Comparison of ENCODE assay signal across 8 cellular contexts in the genomic region with DNA sequence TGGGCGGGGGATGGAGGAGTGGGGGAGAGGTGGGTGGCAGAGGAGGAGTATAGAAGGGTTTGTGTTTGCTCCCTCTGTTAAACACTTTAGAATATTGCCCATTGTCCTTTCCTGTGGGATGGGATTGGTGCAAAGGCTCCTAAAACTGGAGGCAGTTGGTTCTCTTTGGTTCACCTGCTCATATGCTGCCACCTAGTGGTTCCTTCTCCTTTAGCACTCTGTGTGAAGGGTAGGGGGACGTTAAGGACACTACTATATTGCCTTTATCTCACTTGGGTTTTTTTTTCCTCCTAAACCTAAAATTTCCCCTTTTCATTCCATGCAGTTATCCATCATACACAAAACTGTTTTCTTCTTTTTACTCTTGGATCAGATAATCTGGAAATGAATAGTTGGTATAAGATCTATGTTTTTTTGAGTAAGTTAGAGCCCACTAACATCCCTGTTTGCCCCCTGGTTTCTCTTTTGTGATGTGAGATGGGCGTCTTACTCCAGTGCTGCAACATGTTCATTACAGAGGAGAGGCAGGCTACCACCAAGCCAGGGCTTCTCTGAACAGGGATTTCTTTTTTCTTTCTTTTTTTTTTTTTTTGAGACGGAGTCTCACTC. TPM values are rescaled to one million over a fixed set of nuclear protein-coding genes. Genes with fewer than 3 reads are reported as not detected.
DNase-seq lines count a peak whose midpoint lies in the region; ATAC-seq, FAIRE-seq and TF ChIP-seq lines count a peak whose summit lies in the region.
"Had no signal": no experiment of that assay in that cellular context is flagged by ENCODE, and none has a peak within 500 bp of the region (broad histone marks: within the 10 kb centered on the region; RNA-seq: fewer than 3 reads in every experiment).

No MANE protein-coding gene starts in this region.

- CTCF ChIA-PET in GM12878 (lab: Yijun Ruan, JAX): interaction anchor here (0.7 to 8.5 kb wide), 17 partner anchors 10 to 479 kb away, joined by 3 to 223 read pairs (median 5); partner anchors contain the start of gene SNX11

- BruUV-seq in GM12878 (replicated peaks; lab: Mats Ljungman, UMichigan): no TSS peak

- no peak overlapping the region for H3K4me3 ChIP-seq in GM12878

- no peaks in the 10 kb centered on the region; a peak in 1 of 4 replicates for H3K36me3 ChIP-seq in GM12878 (ENCODE audit: control insufficient read depth in 2 of 2, insufficient read depth in 2 of 2, low read length in 1 of 2)

- no peak overlapping the region for H3K4me2 ChIP-seq in GM12878 (ENCODE audit: control insufficient read depth, insufficient read depth)

- no peak overlapping the region for H2AFZ ChIP-seq in GM12878 (ENCODE audit: control insufficient read depth, low read depth, low read length)

- intact Hi-C loops in GM12878 (cut with micrococcal nuclease; ENCODE audit: unreplicated experiment): loop anchor here (1.0 kb wide), 2 partner anchors 51 to 106 kb away; no protein-coding TSS in a partner anchor

- no peaks in the 10 kb centered on the region for H4K20me1 ChIP-seq in GM12878 (ENCODE audit: control insufficient read depth, insufficient read depth)

- TF ChIP-seq CTCF in GM10266 (IDR thresholded peaks at IDR 0.05; ENCODE audit: control insufficient read depth, insufficient read depth, low read depth, missing control alignments) (peak; percentile 83), GM12878 (IDR thresholded peaks at IDR 0.05 in 2 of 3, conservative IDR thresholded peaks at IDR 0.05 in 1 of 3; ENCODE audit: control insufficient read depth in 2 of 3, extremely low read depth in 1 of 3, insufficient read depth in 1 of 3, low read depth in 3 of 3, low read length in 3 of 3) (peak; percentile 76 to 88 (median 80))

- H3K4me1 ChIP-seq in GM12878 (ENCODE audit: control insufficient read depth, insufficient read depth, low read length): no peaks in the 10 kb centered on the region

- H3K9ac ChIP-seq in GM12878 (ENCODE audit: control insufficient read depth, insufficient read depth, low read length): no peak overlapping the region

- peak; percentile 91 for TF ChIP-seq RAD21 in GM12878 (IDR thresholded peaks at IDR 0.05; ENCODE audit: insufficient read depth, low read depth, low read length)

- WGBS in GM12878 (ENCODE audit: insufficient coverage, insufficient replicate concordance, low lambda C conversion rate, missing lambda C conversion rate): 22% methylated on average over 3 of the region's 4 CpGs

- RAD21 ChIA-PET in GM12878 (lab: Charles Lee; ENCODE audit: unreplicated experiment): interaction anchor here (0.6 to 6.7 kb wide), 13 partner anchors 12 to 462 kb away, joined by 3 to 92 read pairs (median 5); partner anchors contain the start of genes NFE2L1 and SNX11

- no peak for TF ChIP-seq EP300 in GM12878 (IDR thresholded peaks at IDR 0.05; ENCODE audit: borderline replicate concordance in 1 of 2, control insufficient read depth in 1 of 2, low read depth in 2 of 2, low read length in 2 of 2)

- H3K27me3 ChIP-seq in GM12878 (replicated peaks in 1 of 2; ENCODE audit: control insufficient read depth in 2 of 2, insufficient read depth in 2 of 2, low read length in 1 of 2): no peaks in the 10 kb centered on the region

- peak; percentile 91 for ATAC-seq in GM12878
- ATAC-seq in GM19467 (IDR thresholded peaks at IDR 0.05; ENCODE audit: unreplicated experiment): no peak

- DNase-seq in GM10266 (ENCODE audit: extremely low spot score) (peak; percentile 60), NCI-H1105 (lab: John Stamatoyannopoulos, UW) (peak; percentile 72), SKM-1 (lab: John Stamatoyannopoulos, UW; ENCODE audit: unreplicated experiment) (peak; percentile 46), GM12878 (ENCODE audit: low read depth, low spot score) (no peak), iPS DF 19.7 (ENCODE audit: low read depth, low spot score) (peak; percentile 60)
- peak in 2 of 3 donors; percentile 21 to 73 for DNase-seq in stimulated activated CD4-positive, alpha-beta T cell treated with anti-CD3 and anti-CD28 coated beads, Interleukin-12 subunit alpha, Interleukin-12 subunit beta, amount 100 ng/mL, for 48 hours (ENCODE audit: low read depth in 2 of 3, low spot score in 1 of 3)

- POLR2A ChIA-PET in GM12878 (lab: Charles Lee): interaction anchor here (0.6 kb wide), 1 partner anchor 8 kb away, joined by 4 read pairs; no protein-coding TSS in a partner anchor

- peak; percentile 94 for FAIRE-seq in GM12878 (lab: Jason Lieb, UNC)

- TF ChIP-seq POLR2A in GM12878 (IDR thresholded peaks at IDR 0.05; ENCODE audit: low read depth, low read length): no peak

- H3K79me2 ChIP-seq in GM12878 (ENCODE audit: control insufficient read depth, insufficient read depth, low read length): no peaks in the 10 kb centered on the region

- in situ Hi-C loops in GM12878 (cut with MboI): no loop called here

- no peaks in the 10 kb centered on the region for H3K9me3 ChIP-seq in GM12878 (replicated peaks; ENCODE audit: control insufficient read depth, insufficient read depth, low read length)

- no peak overlapping the region for H3K27ac ChIP-seq in GM12878 (ENCODE audit: control insufficient read depth, insufficient read depth)
- H3K27ac ChIP-seq: epithelial cell of prostate had no signal

- SMC1A ChIA-PET in GM12878 (lab: Charles Lee; ENCODE audit: uncharacterized antibody, unreplicated experiment): interaction anchor here (0.7 to 16.1 kb wide), 8 partner anchors 13 to 458 kb away, joined by 3 to 205 read pairs (median 9); partner anchors contain the start of gene SNX11

TF ChIP-seq in GM12878, 131 proteins besides CTCF, POLR2A, EP300 and RAD21 (continues in another document):
- TF ChIP-seq MXI1 (IDR thresholded peaks at IDR 0.05; ENCODE audit: low read depth, low read length) (no peak), SMAD1 (IDR thresholded peaks at IDR 0.05; ENCODE audit: low read depth, partially characterized antibody) (no peak), RBBP5 (conservative IDR thresholded peaks at IDR 0.05) (no peak), SREBF2 (IDR thresholded peaks at IDR 0.05; ENCODE audit: low read length) (no peak), RUNX3 (IDR thresholded peaks at IDR 0.05; ENCODE audit: low read length) (peak; percentile 13; the same call in 1 of the 2 replicates), MLLT1 (IDR thresholded peaks at IDR 0.05) (no peak), EED (IDR thresholded peaks at IDR 0.05; ENCODE audit: low read depth) (no peak), SUPT20H (IDR thresholded peaks at IDR 0.05; ENCODE audit: borderline replicate concordance, control insufficient read depth, low read depth, low read length) (no peak), SIX5 (IDR thresholded peaks at IDR 0.05; ENCODE audit: low read depth, low read length, severe bottlenecking) (no peak), SMC3 (IDR thresholded peaks at IDR 0.05; ENCODE audit: borderline replicate concordance, low read length) (peak; percentile 81), MTA3 (IDR thresholded peaks at IDR 0.05; ENCODE audit: borderline replicate concordance, low read length) (no peak), NFIC (IDR thresholded peaks at IDR 0.05; ENCODE audit: low read depth, low read length) (no peak)

RNA-seq across cellular contexts. Expression of gene SNX11, which starts 23.8 kb away (rescaled TPM):
- total RNA-seq in GM12878 (2013; cell fraction: nucleolus; rRNA removed): 99.3 and 112 TPM in 2 replicates
- total RNA-seq in GM12878 (2014; rRNA removed) (63.7 and 69.0 TPM in 2 replicates), GM12878 (2014; rRNA removed; fragmentation: Illumina TruSeq; extraction: Trizol) (62.3 and 63.1 TPM in 2 replicates), GM12878 (2021) (60.8 and 63.4 TPM in 2 replicates)
- 61.3 TPM for polyA plus RNA-seq in GM12878 (2011; ENCODE audit: low read depth)
- polyA plus RNA-seq in GM12878 (2011; rRNA removed) (116 and 127 TPM in 2 replicates), GM12878 (2014; fragmentation: Illumina TruSeq; extraction: Trizol) (66.0 and 77.8 TPM in 2 replicates), GM12878 (2014; fragmentation: Nextera tagmentation; extraction: Ambion mirVana) (10 to 100 TPM; 61.3 to 75.6 TPM), GM12878 (2014; rRNA removed) (60.9 and 64.2 TPM in 2 replicates), GM12878 (2016; fragmentation: Nextera tagmentation; extraction: Ambion mirVana) (10 to 100 TPM; 34.2 to 39.9 TPM)
- polyA plus RNA-seq in GM12878 (2011; cell fraction: cytosol; rRNA removed): 107 and 138 TPM in 2 replicates
- 75.2 and 94.2 TPM in 2 replicates for polyA plus RNA-seq in GM12878 (2011; cell fraction: nucleus; rRNA removed)
- 52.4 and 59.0 TPM in 2 replicates for polyA plus RNA-seq in GM12878 (2012)
- 92.8 and 107 TPM in 2 replicates for polyA minus RNA-seq in GM12878 (2011; rRNA and poly(A)+ RNA removed)
- 31.8 and 40.1 TPM in 2 replicates for polyA minus RNA-seq in GM12878 (2011; cell fraction: cytosol; rRNA and poly(A)+ RNA removed)
- 31.7 and 39.3 TPM in 2 replicates for polyA minus RNA-seq in GM12878 (2011; cell fraction: nucleus; rRNA and poly(A)+ RNA removed)

RNA-seq across cellular contexts. Expression of gene CBX1, which starts 30.0 kb away (rescaled TPM):
- total RNA-seq in GM12878 (2013; cell fraction: nucleolus; rRNA removed): 12.3 and 13.8 TPM in 2 replicates
- total RNA-seq in GM12878 (2014; rRNA removed): 46.1 and 48.2 TPM in 2 replicates
- total RNA-seq in GM12878 (2014; rRNA removed; fragmentation: Illumina TruSeq; extraction: Trizol): 76.7 and 76.9 TPM in 2 replicates
- total RNA-seq in GM12878 (2021): 55.6 and 57.2 TPM in 2 replicates
- polyA plus RNA-seq in GM12878 (2011; ENCODE audit: low read depth): 43.2 TPM
- polyA plus RNA-seq in GM12878 (2011; rRNA removed): 39.3 and 52.5 TPM in 2 replicates
- polyA plus RNA-seq in GM12878 (2011; cell fraction: cytosol; rRNA removed): 22.2 and 24.0 TPM in 2 replicates
- polyA plus RNA-seq in GM12878 (2011; cell fraction: nucleus; rRNA removed): 11.3 and 14.8 TPM in 2 replicates
- 52.7 and 64.5 TPM in 2 replicates for polyA plus RNA-seq in GM12878 (2012)
- polyA plus RNA-seq in GM12878 (2014; fragmentation: Illumina TruSeq; extraction: Trizol): 99.2 and 133 TPM in 2 replicates
- polyA plus RNA-seq in GM12878 (2014; fragmentation: Nextera tagmentation; extraction: Ambion mirVana): 10 to 100 TPM; 11.8 to 20.3 TPM
- polyA plus RNA-seq in GM12878 (2014; rRNA removed): 43.4 and 45.4 TPM in 2 replicates
- polyA plus RNA-seq in GM12878 (2016; fragmentation: Nextera tagmentation; extraction: Ambion mirVana): 10 to 100 TPM; 36.6 to 41.6 TPM
- 13.1 TPM in 2 replicates for polyA minus RNA-seq in GM12878 (2011; rRNA and poly(A)+ RNA removed)
- polyA minus RNA-seq in GM12878 (2011; cell fraction: cytosol; rRNA and poly(A)+ RNA removed): 10.4 and 11.5 TPM in 2 replicates
- polyA minus RNA-seq in GM12878 (2011; cell fraction: nucleus; rRNA and poly(A)+ RNA removed): 3.0 and 5.5 TPM in 2 replicates
